ENCODE assay signal across 10 cellular contexts in the genomic region with DNA sequence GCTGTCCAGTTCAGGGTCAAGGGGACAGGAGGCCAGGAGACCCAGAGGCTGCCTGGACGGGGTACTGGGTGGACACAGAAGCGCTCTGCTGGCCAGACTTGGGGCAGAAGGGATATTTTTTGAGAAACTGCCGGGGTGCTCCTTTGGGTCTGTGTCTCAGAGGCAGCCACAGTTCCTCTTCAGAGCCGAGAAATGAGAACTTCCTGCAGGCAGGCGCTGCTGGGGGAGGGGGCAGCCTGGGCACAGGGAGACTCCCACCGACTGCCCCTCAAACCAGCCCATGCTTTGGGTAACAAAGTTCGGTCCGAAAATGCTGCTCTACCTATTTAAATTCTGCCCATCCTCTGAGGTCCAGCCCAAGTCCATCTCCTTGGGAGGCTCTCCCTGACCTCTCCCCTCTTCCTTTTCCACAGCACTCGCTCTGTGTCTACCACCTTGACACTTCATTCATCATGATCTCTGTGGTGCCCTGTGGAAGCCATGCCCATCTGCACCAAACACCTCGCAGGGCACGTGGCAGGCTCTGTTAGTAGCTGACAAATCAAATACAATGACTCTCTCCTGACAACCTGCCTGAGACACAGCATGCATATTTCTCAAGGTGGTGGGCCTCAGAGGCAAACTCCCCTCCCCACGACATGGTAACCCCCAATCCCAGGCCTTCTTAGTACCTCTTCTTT. TPM values are rescaled to one million over a fixed set of nuclear protein-coding genes. Genes with fewer than 3 reads are reported as not detected.
DNase-seq lines count a peak whose midpoint lies in the region; ATAC-seq and TF ChIP-seq lines count a peak whose summit lies in the region.
"Had no signal": no experiment of that assay in that cellular context is flagged by ENCODE, and none has a peak within 500 bp of the region (broad histone marks: within the 10 kb centered on the region; RNA-seq: fewer than 3 reads in every experiment).

No MANE protein-coding gene starts in this region.

- DNase-seq in T-helper 2 cell treated with Interferon-gamma antibody and Interleukin-4, amounts not matched to agents 5 μg/mL and 100 μg/mL, for 36 hours (ENCODE audit: low spot score) = no peak
- no peak for DNase-seq in T-helper 2 cell
- no peak for DNase-seq in WTC11 (ENCODE audit: low spot score)
- DNase-seq in immature natural killer cell = no peak
- no peak for DNase-seq in activated CD4-positive, CD25-positive, alpha-beta regulatory T cell (lab: John Stamatoyannopoulos, UW)
- no peak for DNase-seq in SIG-M5 (lab: John Stamatoyannopoulos, UW)
- DNase-seq: NCI-H226 had no signal

- ATAC-seq in WTC11 (no peak), HG02642 (IDR thresholded peaks at IDR 0.05; ENCODE audit: poor library complexity, unreplicated experiment) (no peak)

- H3K36me3 ChIP-seq in stomach smooth muscle (ENCODE audit: control insufficient read depth in 2 of 2, insufficient read depth in 2 of 2, low read length in 2 of 2) = peaks cover 0 to 9% of the 10 kb centered on the region in 2 donors

- H3K9me3 Mint-ChIP-seq in T-helper 2 cell treated with Interferon-gamma antibody and Interleukin-4, amounts not matched to agents 5 μg/mL and 100 μg/mL, for 36 hours = no peaks in the 10 kb centered on the region
- H3K9me3 Mint-ChIP-seq in WTC11 (no peaks in the 10 kb centered on the region), immature natural killer cell (no peaks in the 10 kb centered on the region)

- peak overlapping the region; percentile 68 for H3K4me3 Mint-ChIP-seq in T-helper 2 cell treated with Interferon-gamma antibody and Interleukin-4, amounts not matched to agents 5 μg/mL and 100 μg/mL, for 36 hours
- H3K4me3 Mint-ChIP-seq in WTC11 = no peak overlapping the region
- peak overlapping the region; percentile 58 to 74 (median 61) for H3K4me3 Mint-ChIP-seq in immature natural killer cell

- no peaks in the 10 kb centered on the region for H3K27me3 Mint-ChIP-seq in T-helper 2 cell treated with Interferon-gamma antibody and Interleukin-4, amounts not matched to agents 5 μg/mL and 100 μg/mL, for 36 hours (ENCODE audit: low read depth)
- H3K27me3 Mint-ChIP-seq in WTC11 (ENCODE audit: low read depth) (no peaks in the 10 kb centered on the region), immature natural killer cell (ENCODE audit: low read depth in 3 of 3) (peaks cover 0 to 4% (median 4%) of the 10 kb centered on the region in 3 donors)

- H3K4me3 ChIP-seq in stomach smooth muscle (ENCODE audit: low read length in 2 of 2) = peak overlapping the region in 1 of 2 donors; percentile 15
- H3K4me3 ChIP-seq: prostate gland had no signal

- CTCF ChIA-PET in WTC11 (lab: Charles Lee) = interaction anchor here (0.8 to 14.9 kb wide), 5 partner anchors 9 to 33 kb away, joined by 3 to 408 read pairs (median 28); no protein-coding TSS in a partner anchor

- H3K4me1 ChIP-seq in stomach smooth muscle (ENCODE audit: control insufficient read depth, insufficient read depth, low read length) = peaks cover 97% of the 10 kb centered on the region

- H3K36me3 Mint-ChIP-seq in T-helper 2 cell treated with Interferon-gamma antibody and Interleukin-4, amounts not matched to agents 5 μg/mL and 100 μg/mL, for 36 hours (ENCODE audit: low read depth) = peaks cover 44% of the 10 kb centered on the region
- H3K36me3 Mint-ChIP-seq in WTC11 (no peaks in the 10 kb centered on the region; the same call in 1 of the 2 replicates), immature natural killer cell (no peaks in the 10 kb centered on the region)

- H3K9me3 ChIP-seq in stomach smooth muscle (ENCODE audit: control insufficient read depth in 2 of 2, low read length in 2 of 2) = no peaks in the 10 kb centered on the region
- H3K9me3 ChIP-seq: prostate gland had no signal

- peak overlapping the region; percentile 85 for H3K27ac Mint-ChIP-seq in T-helper 2 cell treated with Interferon-gamma antibody and Interleukin-4, amounts not matched to agents 5 μg/mL and 100 μg/mL, for 36 hours
- H3K27ac Mint-ChIP-seq in WTC11 (peak overlapping the region; percentile 94), immature natural killer cell (peak overlapping the region; percentile 42 to 85 (median 75))

- H3K27me3 ChIP-seq in stomach smooth muscle (ENCODE audit: control insufficient read depth in 1 of 2, insufficient read depth in 2 of 2, low read length in 2 of 2) = no peaks in the 10 kb centered on the region

- POLR2A ChIA-PET in WTC11 (lab: Charles Lee) = interaction anchor here (0.7 kb wide), 1 partner anchor 18 kb away, joined by 3 read pairs; no protein-coding TSS in a partner anchor

- H3K27ac ChIP-seq in stomach smooth muscle (ENCODE audit: low read length) = peak overlapping the region; percentile 37

- H3K9ac ChIP-seq in stomach smooth muscle (ENCODE audit: low read length in 2 of 2) = peak overlapping the region in 1 of 2 donors; percentile 13

- H3K4me1 Mint-ChIP-seq in T-helper 2 cell treated with Interferon-gamma antibody and Interleukin-4, amounts not matched to agents 5 μg/mL and 100 μg/mL, for 36 hours (ENCODE audit: low read depth) = peaks cover 77% of the 10 kb centered on the region
- peaks cover 55% of the 10 kb centered on the region for H3K4me1 Mint-ChIP-seq in WTC11
- peaks cover 90 to 94% of the 10 kb centered on the region in 2 donors for H3K4me1 Mint-ChIP-seq in immature natural killer cell

- TF ChIP-seq CTCF in WTC11 (IDR thresholded peaks at IDR 0.05) = no peak

TF ChIP-seq in WTC11, 78 proteins besides CTCF, POLR2A, EP300 and RAD21 (continues in another document):
- no peak for TF ChIP-seq ETV6 (CRISPR knock-in tag; IDR thresholded peaks at IDR 0.05)
- TF ChIP-seq, protein P1, sequence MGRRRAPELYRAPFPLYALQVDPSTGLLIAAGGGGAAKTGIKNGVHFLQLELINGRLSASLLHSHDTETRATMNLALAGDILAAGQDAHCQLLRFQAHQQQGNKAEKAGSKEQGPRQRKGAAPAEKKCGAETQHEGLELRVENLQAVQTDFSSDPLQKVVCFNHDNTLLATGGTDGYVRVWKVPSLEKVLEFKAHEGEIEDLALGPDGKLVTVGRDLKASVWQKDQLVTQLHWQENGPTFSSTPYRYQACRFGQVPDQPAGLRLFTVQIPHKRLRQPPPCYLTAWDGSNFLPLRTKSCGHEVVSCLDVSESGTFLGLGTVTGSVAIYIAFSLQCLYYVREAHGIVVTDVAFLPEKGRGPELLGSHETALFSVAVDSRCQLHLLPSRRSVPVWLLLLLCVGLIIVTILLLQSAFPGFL (CRISPR knock-in tag; IDR thresholded peaks at IDR 0.05; ENCODE audit: borderline replicate concordance) = no peak
- TF ChIP-seq, protein P2, sequence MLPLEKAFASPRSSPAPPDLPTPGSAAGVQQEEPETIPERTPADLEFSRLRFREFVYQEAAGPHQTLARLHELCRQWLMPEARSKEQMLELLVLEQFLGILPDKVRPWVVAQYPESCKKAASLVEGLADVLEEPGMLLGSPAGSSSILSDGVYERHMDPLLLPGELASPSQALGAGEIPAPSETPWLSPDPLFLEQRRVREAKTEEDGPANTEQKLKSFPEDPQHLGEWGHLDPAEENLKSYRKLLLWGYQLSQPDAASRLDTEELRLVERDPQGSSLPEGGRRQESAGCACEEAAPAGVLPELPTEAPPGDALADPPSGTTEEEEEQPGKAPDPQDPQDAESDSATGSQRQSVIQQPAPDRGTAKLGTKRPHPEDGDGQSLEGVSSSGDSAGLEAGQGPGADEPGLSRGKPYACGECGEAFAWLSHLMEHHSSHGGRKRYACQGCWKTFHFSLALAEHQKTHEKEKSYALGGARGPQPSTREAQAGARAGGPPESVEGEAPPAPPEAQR (CRISPR knock-in tag; IDR thresholded peaks at IDR 0.05) = no peak
- TF ChIP-seq, protein P3, sequence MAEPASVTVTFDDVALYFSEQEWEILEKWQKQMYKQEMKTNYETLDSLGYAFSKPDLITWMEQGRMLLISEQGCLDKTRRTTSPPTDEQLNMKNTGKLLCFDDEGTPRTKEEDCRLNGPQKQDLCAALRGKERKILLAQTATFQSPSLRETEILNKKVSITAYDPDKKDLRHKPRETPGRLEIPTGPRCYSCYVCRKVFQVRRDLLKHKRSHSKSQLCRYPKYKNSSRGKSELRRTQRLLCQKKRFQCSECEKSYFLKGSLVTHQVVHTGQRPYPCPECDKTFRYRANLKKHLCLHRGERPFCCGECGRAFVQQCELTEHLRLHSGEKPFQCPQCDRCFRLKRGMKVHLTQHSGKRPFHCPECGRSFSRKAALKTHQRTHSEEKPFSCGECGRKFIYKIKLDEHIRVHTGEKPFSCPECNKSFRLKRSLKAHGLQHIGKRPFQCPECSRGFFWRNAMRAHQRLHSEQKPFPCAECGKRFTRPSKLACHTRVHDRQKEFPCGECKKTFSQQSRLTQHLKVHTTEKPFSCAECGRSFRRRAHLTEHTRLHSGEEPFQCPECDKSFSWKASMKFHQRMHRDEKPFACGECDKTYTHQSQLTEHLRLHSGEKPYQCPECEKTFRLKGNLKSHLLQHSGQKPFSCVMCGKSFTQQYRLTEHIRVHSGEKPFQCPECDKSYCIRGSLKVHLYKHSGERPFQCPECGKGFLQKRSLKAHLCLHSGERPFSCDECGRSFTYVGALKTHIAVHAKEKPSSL (CRISPR knock-in tag; conservative IDR thresholded peaks at IDR 0.05) = no peak

RNA-seq across cellular contexts. Expression of a gene that starts 16.4 kb away (rescaled TPM):
- 89.9 to 111 TPM (median 94.7 TPM) in 3 replicates for total RNA-seq in WTC11 (2021)
- polyA plus RNA-seq in immature natural killer cell = 10 to 100 TPM in 2 of 3 donors, 1 to 10 TPM in 1; 5.9 to 29.1 (median 11.5) TPM

RNA-seq across cellular contexts. Expression of a gene that starts 30.3 kb away (rescaled TPM):
- 13.5 to 16.8 TPM (median 13.8 TPM) in 3 replicates for total RNA-seq in WTC11 (2021)
- polyA plus RNA-seq in immature natural killer cell = 1 to 10 TPM in 2 of 3 donors, under 1 TPM in 1; 0.54 to 5.6 (median 3.1) TPM

RNA-seq across cellular contexts. Expression of a gene that starts 44.7 kb away (rescaled TPM):
- 9.0 to 13.3 TPM (median 9.7 TPM) in 3 replicates for total RNA-seq in WTC11 (2021)
- under 1 TPM in 1 of 3 donors, not detected in 2; 0.25 TPM for polyA plus RNA-seq in immature natural killer cell
